In genomic region chr11:35146074-35146521, GRCh38 we compare ENCODE assay signal across 8 cellular contexts. TPM values are rescaled to one million over a fixed set of nuclear protein-coding genes. Genes with fewer than 3 reads are reported as not detected.
DNase-seq lines count a peak whose midpoint lies in the region; ATAC-seq lines count a peak whose summit lies in the region.

No MANE protein-coding gene starts in this region.

- peak; percentile 72 for DNase-seq in activated T-cell treated with anti-CD3 and anti-CD28 coated beads, Interleukin-2, amount 50 U/mL, for 1 hour
- peak; percentile 46 to 57 for DNase-seq in stimulated activated CD4-positive, alpha-beta T cell treated with anti-CD3 and anti-CD28 coated beads, Interleukin-15, amount 100 ng/mL, for 1 hour (ENCODE audit: low read depth in 1 of 2, low spot score in 1 of 2)
- DNase-seq in GM03348 (ENCODE audit: low spot score) (no peak), RKO (ENCODE audit: low spot score) (no peak), posterior vena cava (ENCODE audit: low spot score) (no peak), NCI-H748 treated with DMSO at 0.1 percent for 48 hours (lab: John Stamatoyannopoulos, UW) (no peak)

- intact Hi-C loops in posterior vena cava (cut with DNase I): no loop called here

- ATAC-seq in GM18867 (IDR thresholded peaks at IDR 0.05; ENCODE audit: unreplicated experiment) (peak; percentile 35), HG03342 (IDR thresholded peaks at IDR 0.05; ENCODE audit: unreplicated experiment) (peak; percentile 25)

RNA-seq across cellular contexts. Expression of gene CD44, which starts 7.1 kb away (rescaled TPM):
- total RNA-seq in posterior vena cava: 100 to 1,000 TPM; 219 to 562 TPM

Comparison
In these comparisons a context has a peak if more than half of its experiments do, and no peak if none do; other contexts are left out.
1. DNase-seq: peak in activated T-cell treated with anti-CD3 and anti-CD28 coated beads, Interleukin-2, amount 50 U/mL, for 1 hour (single experiment) and stimulated activated CD4-positive, alpha-beta T cell treated with anti-CD3 and anti-CD28 coated beads, Interleukin-15, amount 100 ng/mL, for 1 hour (2 of 2); none in GM03348 (single experiment), RKO (single experiment), posterior vena cava (single experiment) and NCI-H748 treated with DMSO at 0.1 percent for 48 hours (single experiment).